In genomic region chr22:30182833-30183232, GRCh38 we compare ENCODE assay signal across 28 cellular contexts.
DNase-seq lines count a peak whose midpoint lies in the region; ATAC-seq, FAIRE-seq and TF ChIP-seq lines count a peak whose summit lies in the region.
"Had no signal": no experiment of that assay in that cellular context is flagged by ENCODE, and none has a peak within 500 bp of the region (broad histone marks: within the 10 kb centered on the region; RNA-seq: fewer than 3 reads in every experiment).

No MANE protein-coding gene starts in this region.

- peaks cover 2% of the 10 kb centered on the region for H3K36me3 Mint-ChIP-seq in T-helper 1 cell treated with Interleukin-12 subunit alpha and Interleukin-12 subunit beta and Interleukin-4 antibody, amounts not matched to agents 30 μg/mL and 1 μg/mL, for 36 hours (ENCODE audit: low read depth)
- H3K36me3 Mint-ChIP-seq in activated CD4-positive, alpha-beta memory T cell treated with anti-CD3 and anti-CD28 coated beads for 36 hours, result no peaks in the 10 kb centered on the region
- H3K36me3 Mint-ChIP-seq: activated naive CD4-positive, alpha-beta T cell treated with anti-CD3 and anti-CD28 coated beads, Interleukin-2, amount 50 U/mL, for 24 hours had no signal

- in situ Hi-C loops in K562 (cut with MboI), result no loop called here

- H3K27ac Mint-ChIP-seq in T-helper 1 cell treated with Interleukin-12 subunit alpha and Interleukin-12 subunit beta and Interleukin-4 antibody, amounts not matched to agents 30 μg/mL and 1 μg/mL, for 36 hours, result peak overlapping the region; percentile 82
- peak overlapping the region; percentile 90 for H3K27ac Mint-ChIP-seq in activated CD4-positive, alpha-beta memory T cell treated with anti-CD3 and anti-CD28 coated beads for 36 hours
- H3K27ac Mint-ChIP-seq: CD4-positive, alpha-beta T cell had no signal

- H3K79me2 ChIP-seq in K562 (ENCODE audit: control insufficient read depth, insufficient read depth, low read length), result no peaks in the 10 kb centered on the region

- H3K4me3 Mint-ChIP-seq in T-helper 1 cell treated with Interleukin-12 subunit alpha and Interleukin-12 subunit beta and Interleukin-4 antibody, amounts not matched to agents 30 μg/mL and 1 μg/mL, for 36 hours, result no peak overlapping the region
- no peak overlapping the region for H3K4me3 Mint-ChIP-seq in activated CD4-positive, alpha-beta memory T cell treated with anti-CD3 and anti-CD28 coated beads for 36 hours
- H3K4me3 Mint-ChIP-seq: activated naive CD4-positive, alpha-beta T cell treated with anti-CD3 and anti-CD28 coated beads, Interleukin-2, amount 50 U/mL, for 24 hours; CD4-positive, alpha-beta T cell had no signal

- no peaks in the 10 kb centered on the region for H3K9me1 ChIP-seq in K562 (ENCODE audit: control insufficient read depth, insufficient read depth, low read length)

- no peak overlapping the region for H3K9ac ChIP-seq in K562 (ENCODE audit: insufficient read depth in 1 of 2, low read depth in 2 of 2, low read length in 2 of 2)
- H3K9ac ChIP-seq: GM23248, SK-N-SH had no signal

- no peaks in the 10 kb centered on the region for H4K20me1 ChIP-seq in K562 (replicated peaks; ENCODE audit: control insufficient read depth, insufficient read depth, low read length)

- peaks cover 3% of the 10 kb centered on the region for H3K9me3 Mint-ChIP-seq in T-helper 1 cell treated with Interleukin-12 subunit alpha and Interleukin-12 subunit beta and Interleukin-4 antibody, amounts not matched to agents 30 μg/mL and 1 μg/mL, for 36 hours
- H3K9me3 Mint-ChIP-seq in activated CD4-positive, alpha-beta memory T cell treated with anti-CD3 and anti-CD28 coated beads for 36 hours, result no peaks in the 10 kb centered on the region
- H3K9me3 Mint-ChIP-seq: activated naive CD4-positive, alpha-beta T cell treated with anti-CD3 and anti-CD28 coated beads, Interleukin-2, amount 50 U/mL, for 24 hours; CD4-positive, alpha-beta T cell had no signal

- TF ChIP-seq POLR2A in K562 (conservative IDR thresholded peaks at IDR 0.05), result no peak

- peaks cover 89% of the 10 kb centered on the region for H3K4me1 Mint-ChIP-seq in T-helper 1 cell treated with Interleukin-12 subunit alpha and Interleukin-12 subunit beta and Interleukin-4 antibody, amounts not matched to agents 30 μg/mL and 1 μg/mL, for 36 hours (ENCODE audit: low read depth)
- peaks cover 92% of the 10 kb centered on the region for H3K4me1 Mint-ChIP-seq in activated CD4-positive, alpha-beta memory T cell treated with anti-CD3 and anti-CD28 coated beads for 36 hours (ENCODE audit: low read depth)

- TF ChIP-seq EP300 in K562 (IDR thresholded peaks at IDR 0.05; ENCODE audit: low read length), result no peak

- H3K27me3 Mint-ChIP-seq in T-helper 1 cell treated with Interleukin-12 subunit alpha and Interleukin-12 subunit beta and Interleukin-4 antibody, amounts not matched to agents 30 μg/mL and 1 μg/mL, for 36 hours (ENCODE audit: low read depth), result no peaks in the 10 kb centered on the region
- no peaks in the 10 kb centered on the region for H3K27me3 Mint-ChIP-seq in activated CD4-positive, alpha-beta memory T cell treated with anti-CD3 and anti-CD28 coated beads for 36 hours
- H3K27me3 Mint-ChIP-seq: activated naive CD4-positive, alpha-beta T cell treated with anti-CD3 and anti-CD28 coated beads, Interleukin-2, amount 50 U/mL, for 24 hours; CD4-positive, alpha-beta T cell had no signal

- intact Hi-C loops in activated CD4-positive, alpha-beta memory T cell treated with anti-CD3 and anti-CD28 coated beads for 36 hours (cut with micrococcal nuclease), result loop anchor here (5.0 kb wide), 1 partner anchor 39 kb away; no protein-coding TSS in a partner anchor
- intact Hi-C loops in K562 (cut with micrococcal nuclease) (loop anchor here (5.0 kb wide), 1 partner anchor 34 kb away; no protein-coding TSS in a partner anchor), left cardiac atrium (cut with DNase I) (no loop called here)

- no TSS peak for BruUV-seq in K562 (replicated peaks; lab: Mats Ljungman, UMichigan)

- no peak for TF ChIP-seq RAD21 in K562 (CRISPR knock-in tag; conservative IDR thresholded peaks at IDR 0.05 in 1 of 2, IDR thresholded peaks at IDR 0.05 in 1 of 2)

- H3K9me3 ChIP-seq in K562 (replicated peaks; ENCODE audit: control insufficient read depth, insufficient read depth, low read depth, low read length), result no peaks in the 10 kb centered on the region
- H3K9me3 ChIP-seq: esophagus muscularis mucosa, gastrocnemius medialis, psoas muscle, sigmoid colon, SK-N-SH, thoracic aorta, vagina had no signal

- H3K4me2 ChIP-seq in K562 (ENCODE audit: insufficient read depth, low read length), result no peak overlapping the region
- H3K4me2 ChIP-seq: SK-N-SH had no signal

- TF ChIP-seq CTCF in K562 (IDR thresholded peaks at IDR 0.05 in 2 of 3, conservative IDR thresholded peaks at IDR 0.05 in 1 of 3; ENCODE audit: insufficient read depth in 2 of 3, low read depth in 1 of 3, low read length in 3 of 3) (no peak), GM20000 (IDR thresholded peaks at IDR 0.05; ENCODE audit: extremely low read depth, missing control alignments) (no peak)

- 44% methylated on average over 4 of the region's 4 CpGs for WGBS in K562 (ENCODE audit: insufficient coverage, low coverage, missing lambda C conversion rate)

- H2AFZ ChIP-seq in K562 (ENCODE audit: low read depth, low read length), result no peak overlapping the region
- H2AFZ ChIP-seq: GM23248 had no signal

- no peaks in the 10 kb centered on the region; a peak in 1 of 5 replicates for H3K27me3 ChIP-seq in K562 (ENCODE audit: control insufficient read depth in 2 of 2, insufficient read depth in 2 of 2, low read length in 2 of 2)
- H3K27me3 ChIP-seq: esophagus muscularis mucosa, sigmoid colon, vagina had no signal

- CTCF ChIA-PET in activated CD4-positive, alpha-beta memory T cell treated with anti-CD3 and anti-CD28 coated beads for 36 hours (lab: Charles Lee), result interaction anchor here (0.9 to 1.0 kb wide), 2 partner anchors 13 to 22 kb away, joined by 3 to 5 read pairs; no protein-coding TSS in a partner anchor
- CTCF ChIA-PET in K562 (lab: Yijun Ruan, JAX; ENCODE audit: low intra/inter-chr PET ratio), result no interaction called here

- FAIRE-seq in G401.6 (lab: Jason Lieb, UNC), result peak; percentile 34
- FAIRE-seq in K562 (lab: Jason Lieb, UNC), result no peak
- FAIRE-seq: D721Med, HepG2 had no signal

- no peaks in the 10 kb centered on the region for H3K36me3 ChIP-seq in K562 (ENCODE audit: control insufficient read depth, insufficient read depth, low read length)
- H3K36me3 ChIP-seq: esophagus muscularis mucosa, gastrocnemius medialis, sigmoid colon, thoracic aorta, vagina had no signal

- POLR2A ChIA-PET in activated CD4-positive, alpha-beta memory T cell treated with anti-CD3 and anti-CD28 coated beads for 36 hours (lab: Charles Lee), result interaction anchor here (1.0 to 2.8 kb wide), 4 partner anchors 14 to 57 kb away, joined by 3 to 15 read pairs (median 3); no protein-coding TSS in a partner anchor
- POLR2A ChIA-PET in K562 (lab: Yijun Ruan, JAX), result interaction anchor here (0.6 kb wide), 1 partner anchor 62 kb away, joined by 4 read pairs; no protein-coding TSS in a partner anchor

- H3K4me1 ChIP-seq in K562 (replicated peaks in 1 of 2; ENCODE audit: control insufficient read depth in 2 of 2, insufficient read depth in 2 of 2, low read length in 2 of 2), result peaks cover 0 to 14% of the 10 kb centered on the region in 2 experiments; a peak in 4 of 5 replicates
- H3K4me1 ChIP-seq: gastrocnemius medialis, psoas muscle, sigmoid colon, vagina had no signal

- ATAC-seq in K562, result no peak
- no peak for ATAC-seq in left cardiac atrium
- no peak for ATAC-seq in HG03139 (IDR thresholded peaks at IDR 0.05; ENCODE audit: unreplicated experiment)
- ATAC-seq: gastrocnemius medialis, psoas muscle had no signal

- no peak overlapping the region for H3K27ac ChIP-seq in K562 (ENCODE audit: extremely low read depth, low read depth, low read length)
- H3K27ac ChIP-seq: 22Rv1, esophagus muscularis mucosa, gastrocnemius medialis, GM23248, psoas muscle, sigmoid colon, thoracic aorta, vagina had no signal

- H3K4me3 ChIP-seq in K562, result no peak overlapping the region
- H3K4me3 ChIP-seq: esophagus muscularis mucosa, gastrocnemius medialis, GM23248, psoas muscle, sigmoid colon, thoracic aorta, vagina had no signal

- DNase-seq in T-helper 1 cell, result no peak
- no peak for DNase-seq in activated CD4-positive, alpha-beta memory T cell treated with anti-CD3 and anti-CD28 coated beads for 36 hours
- DNase-seq in K562 (ENCODE audit: extremely low read depth in 1 of 4, low spot score in 3 of 4), result no peak
- DNase-seq in left cardiac atrium, result no peak
- DNase-seq in GM20000 (ENCODE audit: low spot score), result no peak
- DNase-seq: activated T-cell treated with anti-CD3 and anti-CD28 coated beads, Interleukin-2, amount 50 U/mL, for 48 hours; CD4-positive, alpha-beta T cell; central memory CD4-positive, alpha-beta T cell; gastrocnemius medialis; GM23248; mammary epithelial cell; NCI-H1048; NCI-H1694 treated with DMSO at 0.1 percent for 48 hours; NCI-H2171; psoas muscle; sigmoid colon; SK-N-SH; stimulated activated naive CD4-positive, alpha-beta T cell treated with Interleukin-2 at 50 U/mL for 16 hours had no signal

TF ChIP-seq in K562, 482 proteins besides CTCF, POLR2A, EP300 and RAD21:
- TF ChIP-seq, protein P1, sequence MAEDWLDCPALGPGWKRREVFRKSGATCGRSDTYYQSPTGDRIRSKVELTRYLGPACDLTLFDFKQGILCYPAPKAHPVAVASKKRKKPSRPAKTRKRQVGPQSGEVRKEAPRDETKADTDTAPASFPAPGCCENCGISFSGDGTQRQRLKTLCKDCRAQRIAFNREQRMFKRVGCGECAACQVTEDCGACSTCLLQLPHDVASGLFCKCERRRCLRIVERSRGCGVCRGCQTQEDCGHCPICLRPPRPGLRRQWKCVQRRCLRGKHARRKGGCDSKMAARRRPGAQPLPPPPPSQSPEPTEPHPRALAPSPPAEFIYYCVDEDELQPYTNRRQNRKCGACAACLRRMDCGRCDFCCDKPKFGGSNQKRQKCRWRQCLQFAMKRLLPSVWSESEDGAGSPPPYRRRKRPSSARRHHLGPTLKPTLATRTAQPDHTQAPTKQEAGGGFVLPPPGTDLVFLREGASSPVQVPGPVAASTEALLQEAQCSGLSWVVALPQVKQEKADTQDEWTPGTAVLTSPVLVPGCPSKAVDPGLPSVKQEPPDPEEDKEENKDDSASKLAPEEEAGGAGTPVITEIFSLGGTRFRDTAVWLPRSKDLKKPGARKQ (CRISPR knock-in tag; IDR thresholded peaks at IDR 0.05), result no peak
- TF ChIP-seq, protein P2, sequence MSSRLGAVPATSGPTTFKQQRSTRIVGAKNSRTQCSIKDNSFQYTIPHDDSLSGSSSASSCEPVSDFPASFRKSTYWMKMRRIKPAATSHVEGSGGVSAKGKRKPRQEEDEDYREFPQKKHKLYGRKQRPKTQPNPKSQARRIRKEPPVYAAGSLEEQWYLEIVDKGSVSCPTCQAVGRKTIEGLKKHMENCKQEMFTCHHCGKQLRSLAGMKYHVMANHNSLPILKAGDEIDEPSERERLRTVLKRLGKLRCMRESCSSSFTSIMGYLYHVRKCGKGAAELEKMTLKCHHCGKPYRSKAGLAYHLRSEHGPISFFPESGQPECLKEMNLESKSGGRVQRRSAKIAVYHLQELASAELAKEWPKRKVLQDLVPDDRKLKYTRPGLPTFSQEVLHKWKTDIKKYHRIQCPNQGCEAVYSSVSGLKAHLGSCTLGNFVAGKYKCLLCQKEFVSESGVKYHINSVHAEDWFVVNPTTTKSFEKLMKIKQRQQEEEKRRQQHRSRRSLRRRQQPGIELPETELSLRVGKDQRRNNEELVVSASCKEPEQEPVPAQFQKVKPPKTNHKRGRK (tag; IDR thresholded peaks at IDR 0.05), result 0 out of 2 replicates have a peak, but pooled peaks have one; percentile 6

Comparison
In these comparisons a context has a peak if more than half of its experiments do, and no peak if none do; other contexts are left out.
1. intact Hi-C loops: an anchor here in activated CD4-positive, alpha-beta memory T cell treated with anti-CD3 and anti-CD28 coated beads for 36 hours (5.0 kb wide) and K562 (5.0 kb wide); none called in left cardiac atrium.